In the genomic region with DNA sequence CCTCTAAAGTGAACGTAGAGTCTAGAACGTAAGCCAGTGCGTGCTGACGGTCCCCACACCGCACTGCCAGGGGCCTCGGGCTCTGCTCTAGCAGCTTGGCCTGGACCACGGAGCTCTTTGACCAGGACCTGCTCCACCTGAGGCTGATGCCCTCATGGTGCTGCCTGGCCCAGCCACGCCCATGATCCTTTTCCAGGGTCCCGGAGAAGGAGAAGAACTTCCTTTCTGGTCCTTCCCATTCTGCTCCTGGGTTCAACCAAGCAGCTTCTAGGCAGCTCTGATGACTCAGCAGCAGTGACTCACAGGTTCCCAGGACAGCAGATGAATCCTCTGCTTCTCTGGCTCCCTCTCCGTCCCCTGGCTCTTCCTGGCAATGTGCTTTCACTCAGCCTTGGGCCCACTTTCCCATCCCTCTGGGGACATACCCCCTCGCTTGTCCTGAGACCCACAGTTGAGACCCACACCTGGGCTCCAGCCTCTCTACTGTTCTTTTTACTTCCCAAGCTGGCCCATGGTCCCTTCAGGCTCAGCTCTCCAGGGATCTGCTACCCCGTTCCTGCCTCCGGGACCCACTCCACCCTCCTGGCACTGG, we compare ENCODE assay signal across 1 cellular context.
TF ChIP-seq lines count a peak whose summit lies in the region.

No MANE protein-coding gene starts in this region.

TF ChIP-seq in HEK293, 187 proteins besides CTCF, POLR2A, EP300 and RAD21 (continued from another document):
- TF ChIP-seq ZBTB17 (tag by site-specific recombination; IDR thresholded peaks at IDR 0.05) = peak; percentile 80
- no peak for TF ChIP-seq ZNF24 (tag by site-specific recombination; IDR thresholded peaks at IDR 0.05)
- TF ChIP-seq ZNF548 (tag by site-specific recombination; IDR thresholded peaks at IDR 0.05) = no peak
- no peak for TF ChIP-seq KLF7 (tag by site-specific recombination; IDR thresholded peaks at IDR 0.05; ENCODE audit: borderline replicate concordance)
- TF ChIP-seq ZFHX2 (tag by site-specific recombination; conservative IDR thresholded peaks at IDR 0.05) = no peak
- TF ChIP-seq ZNF112 (tag by site-specific recombination; IDR thresholded peaks at IDR 0.05) = no peak
- no peak for TF ChIP-seq ZNF629 (tag by site-specific recombination; IDR thresholded peaks at IDR 0.05)
- no peak for TF ChIP-seq ZNF544 (tag by site-specific recombination; IDR thresholded peaks at IDR 0.05)
- no peak for TF ChIP-seq ZNF791 (tag by site-specific recombination; IDR thresholded peaks at IDR 0.05)
- TF ChIP-seq, protein P1, sequence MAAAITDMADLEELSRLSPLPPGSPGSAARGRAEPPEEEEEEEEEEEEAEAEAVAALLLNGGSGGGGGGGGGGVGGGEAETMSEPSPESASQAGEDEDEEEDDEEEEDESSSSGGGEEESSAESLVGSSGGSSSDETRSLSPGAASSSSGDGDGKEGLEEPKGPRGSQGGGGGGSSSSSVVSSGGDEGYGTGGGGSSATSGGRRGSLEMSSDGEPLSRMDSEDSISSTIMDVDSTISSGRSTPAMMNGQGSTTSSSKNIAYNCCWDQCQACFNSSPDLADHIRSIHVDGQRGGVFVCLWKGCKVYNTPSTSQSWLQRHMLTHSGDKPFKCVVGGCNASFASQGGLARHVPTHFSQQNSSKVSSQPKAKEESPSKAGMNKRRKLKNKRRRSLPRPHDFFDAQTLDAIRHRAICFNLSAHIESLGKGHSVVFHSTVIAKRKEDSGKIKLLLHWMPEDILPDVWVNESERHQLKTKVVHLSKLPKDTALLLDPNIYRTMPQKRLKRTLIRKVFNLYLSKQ (tag by site-specific recombination; IDR thresholded peaks at IDR 0.05; ENCODE audit: borderline replicate concordance) = no peak
- no peak for TF ChIP-seq ZNF223 (tag by site-specific recombination; IDR thresholded peaks at IDR 0.05)
- TF ChIP-seq WT1 (tag by site-specific recombination; IDR thresholded peaks at IDR 0.05) = no peak
- peak; percentile 43; the same call in 1 of the 2 replicates for TF ChIP-seq OSR2 (tag by site-specific recombination; IDR thresholded peaks at IDR 0.05)
- TF ChIP-seq, protein P2, sequence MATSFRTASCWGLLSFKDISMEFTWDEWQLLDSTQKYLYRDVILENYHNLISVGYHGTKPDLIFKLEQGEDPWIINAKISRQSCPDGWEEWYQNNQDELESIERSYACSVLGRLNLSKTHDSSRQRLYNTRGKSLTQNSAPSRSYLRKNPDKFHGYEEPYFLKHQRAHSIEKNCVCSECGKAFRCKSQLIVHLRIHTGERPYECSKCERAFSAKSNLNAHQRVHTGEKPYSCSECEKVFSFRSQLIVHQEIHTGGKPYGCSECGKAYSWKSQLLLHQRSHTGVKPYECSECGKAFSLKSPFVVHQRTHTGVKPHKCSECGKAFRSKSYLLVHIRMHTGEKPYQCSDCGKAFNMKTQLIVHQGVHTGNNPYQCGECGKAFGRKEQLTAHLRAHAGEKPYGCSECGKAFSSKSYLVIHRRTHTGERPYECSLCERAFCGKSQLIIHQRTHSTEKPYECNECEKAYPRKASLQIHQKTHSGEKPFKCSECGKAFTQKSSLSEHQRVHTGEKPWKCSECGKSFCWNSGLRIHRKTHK (tag by site-specific recombination; IDR thresholded peaks at IDR 0.05) = no peak
- TF ChIP-seq KLF9 (tag by site-specific recombination; IDR thresholded peaks at IDR 0.05; ENCODE audit: low read depth) = no peak
- TF ChIP-seq TCF7L2 (IDR thresholded peaks at IDR 0.05; ENCODE audit: borderline replicate concordance, low read depth, low read length) = no peak
- TF ChIP-seq ZNF132 (tag by site-specific recombination; IDR thresholded peaks at IDR 0.05; ENCODE audit: borderline replicate concordance) = no peak
- no peak for TF ChIP-seq ZNF596 (tag by site-specific recombination; IDR thresholded peaks at IDR 0.05)
- TF ChIP-seq, protein P3, sequence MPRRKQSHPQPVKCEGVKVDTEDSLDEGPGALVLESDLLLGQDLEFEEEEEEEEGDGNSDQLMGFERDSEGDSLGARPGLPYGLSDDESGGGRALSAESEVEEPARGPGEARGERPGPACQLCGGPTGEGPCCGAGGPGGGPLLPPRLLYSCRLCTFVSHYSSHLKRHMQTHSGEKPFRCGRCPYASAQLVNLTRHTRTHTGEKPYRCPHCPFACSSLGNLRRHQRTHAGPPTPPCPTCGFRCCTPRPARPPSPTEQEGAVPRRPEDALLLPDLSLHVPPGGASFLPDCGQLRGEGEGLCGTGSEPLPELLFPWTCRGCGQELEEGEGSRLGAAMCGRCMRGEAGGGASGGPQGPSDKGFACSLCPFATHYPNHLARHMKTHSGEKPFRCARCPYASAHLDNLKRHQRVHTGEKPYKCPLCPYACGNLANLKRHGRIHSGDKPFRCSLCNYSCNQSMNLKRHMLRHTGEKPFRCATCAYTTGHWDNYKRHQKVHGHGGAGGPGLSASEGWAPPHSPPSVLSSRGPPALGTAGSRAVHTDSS (tag by site-specific recombination; IDR thresholded peaks at IDR 0.05) = no peak
- TF ChIP-seq ZNF394 (tag by site-specific recombination; IDR thresholded peaks at IDR 0.05; ENCODE audit: borderline replicate concordance) = no peak
- TF ChIP-seq, protein P4, sequence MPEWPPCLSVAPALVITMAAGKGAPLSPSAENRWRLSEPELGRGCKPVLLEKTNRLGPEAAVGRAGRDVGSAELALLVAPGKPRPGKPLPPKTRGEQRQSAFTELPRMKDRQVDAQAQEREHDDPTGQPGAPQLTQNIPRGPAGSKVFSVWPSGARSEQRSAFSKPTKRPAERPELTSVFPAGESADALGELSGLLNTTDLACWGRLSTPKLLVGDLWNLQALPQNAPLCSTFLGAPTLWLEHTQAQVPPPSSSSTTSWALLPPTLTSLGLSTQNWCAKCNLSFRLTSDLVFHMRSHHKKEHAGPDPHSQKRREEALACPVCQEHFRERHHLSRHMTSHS (tag by site-specific recombination; IDR thresholded peaks at IDR 0.05) = no peak
- TF ChIP-seq SP2 (tag by site-specific recombination; IDR thresholded peaks at IDR 0.05) = no peak
- no peak for TF ChIP-seq ZNF184 (tag by site-specific recombination; IDR thresholded peaks at IDR 0.05)
- TF ChIP-seq BCL11A (tag by site-specific recombination; IDR thresholded peaks at IDR 0.05; ENCODE audit: low read depth) = no peak
- TF ChIP-seq SP7 (tag by site-specific recombination; IDR thresholded peaks at IDR 0.05) = peak; percentile 49; the same call in 1 of the 2 replicates
- no peak for TF ChIP-seq ZNF626 (tag by site-specific recombination; IDR thresholded peaks at IDR 0.05)
- TF ChIP-seq ZFP41 (tag by site-specific recombination; IDR thresholded peaks at IDR 0.05; ENCODE audit: borderline replicate concordance) = no peak
- TF ChIP-seq, protein P5, sequence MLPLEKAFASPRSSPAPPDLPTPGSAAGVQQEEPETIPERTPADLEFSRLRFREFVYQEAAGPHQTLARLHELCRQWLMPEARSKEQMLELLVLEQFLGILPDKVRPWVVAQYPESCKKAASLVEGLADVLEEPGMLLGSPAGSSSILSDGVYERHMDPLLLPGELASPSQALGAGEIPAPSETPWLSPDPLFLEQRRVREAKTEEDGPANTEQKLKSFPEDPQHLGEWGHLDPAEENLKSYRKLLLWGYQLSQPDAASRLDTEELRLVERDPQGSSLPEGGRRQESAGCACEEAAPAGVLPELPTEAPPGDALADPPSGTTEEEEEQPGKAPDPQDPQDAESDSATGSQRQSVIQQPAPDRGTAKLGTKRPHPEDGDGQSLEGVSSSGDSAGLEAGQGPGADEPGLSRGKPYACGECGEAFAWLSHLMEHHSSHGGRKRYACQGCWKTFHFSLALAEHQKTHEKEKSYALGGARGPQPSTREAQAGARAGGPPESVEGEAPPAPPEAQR (tag by site-specific recombination; IDR thresholded peaks at IDR 0.05) = no peak
- no peak; the same call in 1 of the 2 replicates for TF ChIP-seq ZNF558 (tag by site-specific recombination; IDR thresholded peaks at IDR 0.05)
- no peak for TF ChIP-seq TRIM28 (IDR thresholded peaks at IDR 0.05; ENCODE audit: borderline replicate concordance, low read length)
- TF ChIP-seq ZBTB8A (tag by site-specific recombination; IDR thresholded peaks at IDR 0.05) = no peak
- TF ChIP-seq ZNF214 (tag by site-specific recombination; IDR thresholded peaks at IDR 0.05; ENCODE audit: borderline replicate concordance) = no peak
- TF ChIP-seq, protein P6, sequence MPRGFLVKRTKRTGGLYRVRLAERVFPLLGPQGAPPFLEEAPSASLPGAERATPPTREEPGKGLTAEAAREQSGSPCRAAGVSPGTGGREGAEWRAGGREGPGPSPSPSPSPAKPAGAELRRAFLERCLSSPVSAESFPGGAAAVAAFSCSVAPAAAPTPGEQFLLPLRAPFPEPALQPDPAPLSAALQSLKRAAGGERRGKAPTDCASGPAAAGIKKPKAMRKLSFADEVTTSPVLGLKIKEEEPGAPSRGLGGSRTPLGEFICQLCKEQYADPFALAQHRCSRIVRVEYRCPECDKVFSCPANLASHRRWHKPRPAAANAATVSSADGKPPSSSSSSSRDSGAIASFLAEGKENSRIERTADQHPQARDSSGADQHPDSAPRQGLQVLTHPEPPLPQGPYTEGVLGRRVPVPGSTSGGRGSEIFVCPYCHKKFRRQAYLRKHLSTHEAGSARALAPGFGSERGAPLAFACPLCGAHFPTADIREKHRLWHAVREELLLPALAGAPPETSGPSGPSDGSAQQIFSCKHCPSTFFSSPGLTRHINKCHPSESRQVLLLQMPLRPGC (tag by site-specific recombination; IDR thresholded peaks at IDR 0.05) = no peak
- no peak for TF ChIP-seq GLI4 (tag by site-specific recombination; IDR thresholded peaks at IDR 0.05)
